ENCODE assay signal across 10 cellular contexts in the genomic region with DNA sequence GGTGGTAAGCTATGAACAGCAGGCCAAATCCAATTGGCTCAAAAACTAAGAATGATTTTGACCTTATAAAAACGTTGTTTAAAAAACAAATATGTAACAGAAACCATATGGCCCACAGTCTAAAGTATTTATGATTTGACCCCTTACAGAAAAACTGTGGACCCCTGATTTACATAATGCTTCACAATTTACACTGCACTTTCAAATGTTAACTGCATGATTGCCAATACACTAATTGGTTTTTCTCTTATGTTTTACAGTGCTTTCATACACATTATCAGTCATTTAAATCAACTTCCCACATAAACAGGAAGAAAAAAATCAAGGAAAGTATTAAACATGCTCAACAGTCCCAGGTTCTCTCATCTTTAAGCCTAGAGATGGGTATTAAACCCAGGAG. TPM values are rescaled to one million over a fixed set of nuclear protein-coding genes. Genes with fewer than 3 reads are reported as not detected.
"Had no signal": no experiment of that assay in that cellular context is flagged by ENCODE, and none has a peak within 500 bp of the region (broad histone marks: within the 10 kb centered on the region; RNA-seq: fewer than 3 reads in every experiment).

No MANE protein-coding gene starts in this region.

- H3K9me3 Mint-ChIP-seq: IgD-negative memory B cell had no signal

- ATAC-seq: HepG2, K562 had no signal

- H3K27me3 Mint-ChIP-seq: IgD-negative memory B cell had no signal

- FAIRE-seq: HepG2, HTR-8/SVneo, K562 had no signal

- DNase-seq: IMR-90, KBM-7, KG1 had no signal

- H3K4me3 ChIP-seq: K562 had no signal

- H3K4me2 ChIP-seq: KMS-11 had no signal

- H3K9ac ChIP-seq: KMS-11 had no signal

- H3K27ac ChIP-seq: HL-60, KMS-11 had no signal

RNA-seq across cellular contexts. Expression of a gene that starts 26.9 kb away (rescaled TPM):
- total RNA-seq: HT1080 had no signal
